In genomic region chr1:42947965-42948732, GRCh38 we compare ENCODE assay signal across 15 cellular contexts. TPM values are rescaled to one million over a fixed set of nuclear protein-coding genes. Genes with fewer than 3 reads are reported as not detected.
DNase-seq lines count a peak whose midpoint lies in the region; ATAC-seq, FAIRE-seq and TF ChIP-seq lines count a peak whose summit lies in the region.
"Had no signal": no experiment of that assay in that cellular context is flagged by ENCODE, and none has a peak within 500 bp of the region (broad histone marks: within the 10 kb centered on the region; RNA-seq: fewer than 3 reads in every experiment).

No MANE protein-coding gene starts in this region.

- no TSS peak for BruUV-seq in MCF 10A (replicated peaks; lab: Mats Ljungman, UMichigan)
- BruUV-seq in HepG2 (replicated peaks; lab: Mats Ljungman, UMichigan): no TSS peak

- H3K4me1 Mint-ChIP-seq in MCF 10A (ENCODE audit: insufficient read depth, unreplicated experiment): peaks cover 50% of the 10 kb centered on the region

- intact Hi-C loops in breast epithelium (cut with DNase I; ENCODE audit: low total_unique reads): no loop called here
- intact Hi-C loops in MCF 10A (cut with micrococcal nuclease): no loop called here
- intact Hi-C loops in HepG2 (cut with micrococcal nuclease; ENCODE audit: unreplicated experiment): no loop called here
- intact Hi-C loops in thyroid gland (cut with DNase I): no loop called here

- no peak overlapping the region for H3K9ac ChIP-seq in HepG2 (ENCODE audit: insufficient read depth, low read depth, low read length)

- H3K9me3 ChIP-seq in breast epithelium (no peaks in the 10 kb centered on the region), HepG2 (ENCODE audit: low read length) (no peaks in the 10 kb centered on the region), thyroid gland (no peaks in the 10 kb centered on the region)

- in situ Hi-C loops in HepG2 (cut with HindIII; ENCODE audit: extremely low pct_ligation_motif_present, low pct_unique_long_range_greater_than_20kb): no loop called here

- H3K36me3 ChIP-seq in breast epithelium (no peaks in the 10 kb centered on the region), HepG2 (replicated peaks in 1 of 2; ENCODE audit: control insufficient read depth in 1 of 2, insufficient read depth in 2 of 2, low read length in 2 of 2) (peaks cover 42 to 85% of the 10 kb centered on the region in 2 experiments), thyroid gland (no peaks in the 10 kb centered on the region)

- no peaks in the 10 kb centered on the region for H3K27me3 Mint-ChIP-seq in MCF 10A (ENCODE audit: insufficient read depth, unreplicated experiment)

- H3K79me2 ChIP-seq in HepG2 (ENCODE audit: insufficient read depth, low read length): peaks cover 96% of the 10 kb centered on the region

- TF ChIP-seq CTCF in breast epithelium (IDR thresholded peaks at IDR 0.05) (no peak), MCF 10A (IDR thresholded peaks at IDR 0.05; ENCODE audit: unreplicated experiment) (no peak), VCaP (conservative IDR thresholded peaks at IDR 0.05) (no peak), HepG2 (CRISPR knock-in tag; IDR thresholded peaks at IDR 0.05) (no peak), thyroid gland (IDR thresholded peaks at IDR 0.05) (no peak)

- peaks cover 13 to 41% of the 10 kb centered on the region in 2 donors for H3K4me1 ChIP-seq in breast epithelium
- peaks cover 100% of the 10 kb centered on the region for H3K4me1 ChIP-seq in HepG2 (ENCODE audit: insufficient read depth, low read length)
- H3K4me1 ChIP-seq in thyroid gland: peaks cover 81 to 82% of the 10 kb centered on the region in 2 donors

- WGBS in HepG2 (ENCODE audit: low lambda C conversion rate): 83% methylated on average over 10 of the region's 13 CpGs
- 88 to 90% methylated on average over 7 to 13 of the region's 13 CpGs for WGBS in thyroid gland, 2 donors

- ATAC-seq in HepG2: no peak
- ATAC-seq in HG02973 (IDR thresholded peaks at IDR 0.05; ENCODE audit: unreplicated experiment): no peak
- ATAC-seq in HG03280 (IDR thresholded peaks at IDR 0.05; ENCODE audit: unreplicated experiment): no peak

- H3K4me3 Mint-ChIP-seq in MCF 10A (ENCODE audit: unreplicated experiment): no peak overlapping the region

- H3K27ac ChIP-seq in breast epithelium: peak overlapping the region; percentile 49 to 90
- 0 out of 2 replicates have a peak overlapping the region, but pooled peaks have one; percentile 20 for H3K27ac ChIP-seq in VCaP
- peak overlapping the region; percentile 26 for H3K27ac ChIP-seq in HepG2 (ENCODE audit: extremely low read length, insufficient read depth, low read length)
- peak overlapping the region; percentile 67 to 95 (median 95) for H3K27ac ChIP-seq in thyroid gland

- CTCF ChIA-PET in MCF 10A (lab: Yijun Ruan, JAX): interaction anchor here (0.6 to 2.2 kb wide), 4 partner anchors 25 to 180 kb away, joined by 3 to 8 read pairs (median 4); no protein-coding TSS in a partner anchor
- CTCF ChIA-PET in HepG2 (lab: Yijun Ruan, JAX; ENCODE audit: low intra/inter-chr PET ratio, low total read pairs): no interaction called here

- H3K4me3 ChIP-seq in breast epithelium: no peak overlapping the region
- peak overlapping the region in 1 of 3 experiments; percentile 2; a peak in 1 of 6 replicates for H3K4me3 ChIP-seq in HepG2 (replicated peaks in 1 of 3; ENCODE audit: insufficient read depth in 1 of 3, low read depth in 2 of 3, low read length in 3 of 3)
- no peak overlapping the region for H3K4me3 ChIP-seq in thyroid gland (replicated peaks in 1 of 3)

- no peak for FAIRE-seq in HepG2 (lab: Jason Lieb, UNC)

- TF ChIP-seq RAD21 in HepG2 (CRISPR knock-in tag; IDR thresholded peaks at IDR 0.05): no peak

- peak overlapping the region; percentile 14; the same call in 1 of the 2 replicates for H3K4me2 ChIP-seq in HepG2 (ENCODE audit: low read depth, low read length)

- H4K20me1 ChIP-seq in HepG2 (ENCODE audit: insufficient read depth, low read length): peaks cover 97% of the 10 kb centered on the region

- no peak for TF ChIP-seq POLR2A in breast epithelium (IDR thresholded peaks at IDR 0.05)
- peak in 1 of 2 experiments; percentile 11; a peak in 1 of 4 replicates for TF ChIP-seq POLR2A in HepG2 (IDR thresholded peaks at IDR 0.05; ENCODE audit: insufficient read depth in 1 of 2, low read depth in 2 of 2, low read length in 2 of 2)
- TF ChIP-seq POLR2A in thyroid gland (IDR thresholded peaks at IDR 0.05): no peak

- TF ChIP-seq EP300 in HepG2 (IDR thresholded peaks at IDR 0.05; ENCODE audit: low read depth in 2 of 2, low read length in 2 of 2) (no peak), HepG2 (CRISPR knock-in tag; IDR thresholded peaks at IDR 0.05; ENCODE audit: borderline replicate concordance) (no peak)

- no peaks in the 10 kb centered on the region for H3K27me3 ChIP-seq in breast epithelium
- H3K27me3 ChIP-seq in HepG2 (ENCODE audit: control insufficient read depth in 1 of 2, insufficient read depth in 2 of 2, low read length in 2 of 2): no peaks in the 10 kb centered on the region
- H3K27me3 ChIP-seq in thyroid gland: no peaks in the 10 kb centered on the region

- H3K36me3 Mint-ChIP-seq in MCF 10A (ENCODE audit: insufficient read depth, unreplicated experiment): peaks cover 7% of the 10 kb centered on the region

- no peak for DNase-seq in breast epithelium (ENCODE audit: low spot score in 2 of 2)
- DNase-seq in MCF 10A (ENCODE audit: unreplicated experiment): no peak
- DNase-seq in HepG2 (ENCODE audit: low spot score): no peak
- no peak for DNase-seq in thyroid gland
- no peak for DNase-seq in islet precursor cell
- DNase-seq: foreskin fibroblast; GDM1; kidney glomerular epithelial cell; NCI-H2029 treated with DMSO at 0.1 percent for 48 hours; occipital lobe; stimulated activated CD4-positive, alpha-beta T cell treated with anti-CD3 and anti-CD28 coated beads, Interleukin-2, amount 100 ng/mL, for 24 hours; T-helper 9 cell had no signal

- no peak overlapping the region for H3K27ac Mint-ChIP-seq in MCF 10A (ENCODE audit: low read depth, unreplicated experiment)

- no peaks in the 10 kb centered on the region for H3K9me3 Mint-ChIP-seq in MCF 10A (ENCODE audit: unreplicated experiment)

- POLR2A ChIA-PET in MCF 10A (lab: Yijun Ruan, JAX): interaction anchor here (0.7 to 2.1 kb wide), 3 partner anchors 9 to 73 kb away, joined by 3 to 10 read pairs (median 5); no protein-coding TSS in a partner anchor
- POLR2A ChIA-PET in HepG2 (lab: Yijun Ruan, JAX): interaction anchor here (1.0 to 1.3 kb wide), 3 partner anchors 9 to 125 kb away, joined by 3 to 5 read pairs (median 4); no protein-coding TSS in a partner anchor

- H2AFZ ChIP-seq in HepG2 (ENCODE audit: low read length): no peak overlapping the region

TF ChIP-seq in HepG2, 621 proteins besides CTCF, POLR2A, EP300 and RAD21 (continues in another document):
- TF ChIP-seq MYC (CRISPR knock-in tag; IDR thresholded peaks at IDR 0.05; ENCODE audit: borderline replicate concordance): no peak
- no peak for TF ChIP-seq TEAD2 (CRISPR knock-in tag; IDR thresholded peaks at IDR 0.05)
- no peak for TF ChIP-seq TGIF2 (CRISPR knock-in tag; IDR thresholded peaks at IDR 0.05)
- no peak for TF ChIP-seq MXD3 (CRISPR knock-in tag; IDR thresholded peaks at IDR 0.05)
- TF ChIP-seq MEF2D (CRISPR knock-in tag; IDR thresholded peaks at IDR 0.05): no peak
- TF ChIP-seq MBNL3 (CRISPR knock-in tag; conservative IDR thresholded peaks at IDR 0.05): no peak

RNA-seq across cellular contexts. Expression of gene SLC2A1, which starts 10.5 kb away (rescaled TPM):
- total RNA-seq in breast epithelium: 10 to 100 TPM; 29.5 to 78.9 (median 42.1) TPM
- 87.5 and 95.0 TPM in 2 replicates for total RNA-seq in MCF 10A (2022)
- total RNA-seq in HepG2 (2016; rRNA removed; fragmentation: Illumina TruSeq; extraction: Trizol): 54.3 and 125 TPM in 2 replicates
- total RNA-seq in HepG2 (2016; cell fraction: cytosol; rRNA removed; fragmentation: Illumina TruSeq; extraction: Trizol; ENCODE audit: low read depth): 17.1 and 18.0 TPM in 2 replicates
- total RNA-seq in HepG2 (2016; cell fraction: insoluble cytoplasmic fraction; rRNA removed; fragmentation: Illumina TruSeq; extraction: Trizol): 44.3 and 121 TPM in 2 replicates
- 38.1 and 44.0 TPM in 2 replicates for total RNA-seq in HepG2 (2016; cell fraction: membrane; rRNA removed; fragmentation: Illumina TruSeq; extraction: Trizol)
- total RNA-seq in HepG2 (2016; cell fraction: nucleus; rRNA removed; fragmentation: Illumina TruSeq; extraction: Trizol): 146 and 160 TPM in 2 replicates
- 315 and 423 TPM in 2 replicates for polyA plus RNA-seq in HepG2 (2011; rRNA removed)
- polyA plus RNA-seq in HepG2 (2011; cell fraction: cytosol; rRNA removed): 201 and 410 TPM in 2 replicates
- polyA plus RNA-seq in HepG2 (2011; cell fraction: nucleus; rRNA removed): 305 and 663 TPM in 2 replicates
- polyA plus RNA-seq in HepG2 (2012): 253 and 372 TPM in 2 replicates
- polyA plus RNA-seq in HepG2 (2016; cell fraction: cytosol; fragmentation: Illumina TruSeq; extraction: Trizol; ENCODE audit: low read depth): 10.8 and 11.3 TPM in 2 replicates
- 47.5 and 58.0 TPM in 2 replicates for polyA plus RNA-seq in HepG2 (2016; cell fraction: insoluble cytoplasmic fraction; fragmentation: Illumina TruSeq; extraction: Trizol; ENCODE audit: low read depth)
- 20.7 and 24.0 TPM in 2 replicates for polyA plus RNA-seq in HepG2 (2016; cell fraction: membrane; fragmentation: Illumina TruSeq; extraction: Trizol; ENCODE audit: low read depth)
- 232 and 245 TPM in 2 replicates for polyA plus RNA-seq in HepG2 (2016; cell fraction: nucleus; fragmentation: Illumina TruSeq; extraction: Trizol; ENCODE audit: insufficient read depth, low read depth)
- 61.9 and 1,182 TPM in 2 replicates for polyA minus RNA-seq in HepG2 (2011; rRNA and poly(A)+ RNA removed; ENCODE audit: low replicate concordance)
- 204 and 374 TPM in 2 replicates for polyA minus RNA-seq in HepG2 (2011; cell fraction: cytosol; rRNA and poly(A)+ RNA removed)
- polyA minus RNA-seq in HepG2 (2011; cell fraction: nucleus; rRNA and poly(A)+ RNA removed): 146 and 207 TPM in 2 replicates
- total RNA-seq in thyroid gland: 100 to 1,000 TPM in 2 of 4 donors, 10 to 100 TPM in 2; 15.0 to 208 (median 91.4) TPM

Comparison
In these comparisons a context has a peak if more than half of its experiments do, and no peak if none do; other contexts are left out.
1. H3K27ac ChIP-seq: peak in every context shown above with its lines; median percentile 95 in thyroid gland; 70 in breast epithelium; 26 in HepG2; 20 in VCaP.